29 cellular contexts compared by ENCODE assay signal in the genomic region with DNA sequence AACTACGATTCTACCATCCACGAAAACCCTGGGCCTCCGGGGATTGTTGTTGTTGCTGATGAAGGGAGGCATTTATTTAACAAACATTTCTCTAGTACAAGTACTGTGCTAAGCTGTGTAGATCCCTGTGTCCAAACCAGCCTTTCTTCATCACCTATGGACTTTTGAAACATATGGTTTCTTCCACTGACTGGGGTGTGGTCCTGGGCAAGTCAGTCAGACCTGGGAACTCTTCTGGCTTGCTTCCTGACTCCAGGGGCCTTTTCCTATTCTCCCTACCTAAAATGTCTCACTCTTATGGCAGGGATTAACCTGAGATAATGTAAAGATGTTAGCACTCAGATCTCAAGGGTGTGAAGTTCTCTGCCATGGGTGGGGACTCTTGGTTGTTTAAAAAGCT. TPM values are rescaled to one million over a fixed set of nuclear protein-coding genes. Genes with fewer than 3 reads are reported as not detected.
"Had no signal": no experiment of that assay in that cellular context is flagged by ENCODE, and none has a peak within 500 bp of the region (broad histone marks: within the 10 kb centered on the region; RNA-seq: fewer than 3 reads in every experiment).

No MANE protein-coding gene starts in this region.

- H3K9me3 Mint-ChIP-seq: activated naive CD4-positive, alpha-beta T cell treated with anti-CD3 and anti-CD28 coated beads, Interleukin-2, amount 50 U/mL, for 72 hours; activated naive CD8-positive, alpha-beta T cell treated with anti-CD3 and anti-CD28 coated beads, Interleukin-2, amount 50 U/mL, for 24 hours; activated T-cell treated with anti-CD3 and anti-CD28 coated beads, Interleukin-2, amount 50 U/mL, for 24 hours; activated T-helper 1 cell treated with anti-CD3 and anti-CD28 coated beads, Interleukin-12 subunit alpha, Interleukin-12 subunit beta, Interleukin-2, Interleukin-4 antibody, amounts not matched to agents 30 ng/mL and 10 ng/mL and 1 ng/mL, durations not matched to agents 14 hours and 24 hours and 36 hours; brain; T-helper 1 cell treated with Interleukin-12 subunit alpha and Interleukin-12 subunit beta and Interleukin-4 antibody, amounts not matched to agents 30 μg/mL and 1 μg/mL, for 36 hours had no signal

- H3K4me3 ChIP-seq: SJSA1 had no signal

- FAIRE-seq: astrocyte had no signal

- H3K27ac ChIP-seq: KMS-11, RWPE1, SJSA1 had no signal

- H3K4me1 ChIP-seq: SJSA1 had no signal

- H3K9ac ChIP-seq: KMS-11 had no signal

- H3K27me3 ChIP-seq: SJSA1 had no signal

- H3K27ac Mint-ChIP-seq: activated CD8-positive, alpha-beta T cell treated with anti-CD3 and anti-CD28 coated beads, Interleukin-2, amount 10 ng/mL, durations not matched to agents 7 days and 5 days; activated naive CD4-positive, alpha-beta T cell treated with anti-CD3 and anti-CD28 coated beads, Interleukin-2, amount 50 U/mL, for 72 hours; activated naive CD8-positive, alpha-beta T cell treated with anti-CD3 and anti-CD28 coated beads, Interleukin-2, amount 50 U/mL, for 24 hours; activated T-cell treated with anti-CD3 and anti-CD28 coated beads, Interleukin-2, amount 50 U/mL, for 24 hours; activated T-helper 1 cell treated with anti-CD3 and anti-CD28 coated beads, Interleukin-12 subunit alpha, Interleukin-12 subunit beta, Interleukin-2, Interleukin-4 antibody, amounts not matched to agents 30 ng/mL and 10 ng/mL and 1 ng/mL, durations not matched to agents 14 hours and 24 hours and 36 hours; T-helper 1 cell treated with Interleukin-12 subunit alpha and Interleukin-12 subunit beta and Interleukin-4 antibody, amounts not matched to agents 30 μg/mL and 1 μg/mL, for 36 hours had no signal

- H3K9me3 ChIP-seq: SJSA1 had no signal

- H3K4me2 ChIP-seq: KMS-11 had no signal

- H3K4me3 Mint-ChIP-seq: activated CD8-positive, alpha-beta T cell treated with anti-CD3 and anti-CD28 coated beads, Interleukin-2, amount 10 ng/mL, durations not matched to agents 7 days and 5 days; activated naive CD8-positive, alpha-beta T cell treated with anti-CD3 and anti-CD28 coated beads, Interleukin-2, amount 50 U/mL, for 24 hours; activated T-cell treated with anti-CD3 and anti-CD28 coated beads, Interleukin-2, amount 50 U/mL, for 24 hours; activated T-helper 1 cell treated with anti-CD3 and anti-CD28 coated beads, Interleukin-12 subunit alpha, Interleukin-12 subunit beta, Interleukin-2, Interleukin-4 antibody, amounts not matched to agents 30 ng/mL and 10 ng/mL and 1 ng/mL, durations not matched to agents 14 hours and 24 hours and 36 hours; T-helper 1 cell treated with Interleukin-12 subunit alpha and Interleukin-12 subunit beta and Interleukin-4 antibody, amounts not matched to agents 30 μg/mL and 1 μg/mL, for 36 hours had no signal

- DNase-seq: activated CD4-positive, alpha-beta T cell treated with anti-CD3 and anti-CD28 coated beads for 4 hours; activated CD8-positive, alpha-beta T cell treated with anti-CD3 and anti-CD28 coated beads, Interleukin-2, amount 10 ng/mL, durations not matched to agents 7 days and 5 days; activated effector memory CD4-positive, alpha-beta T cell treated with Interleukin-2 at 50 U/mL for 16 hours; activated naive CD4-positive, alpha-beta T cell treated with Interleukin-2 at 50 U/mL for 16 hours; activated naive CD8-positive, alpha-beta T cell treated with anti-CD3 and anti-CD28 coated beads, Interleukin-2, amount 50 U/mL, for 24 hours; activated T-cell treated with anti-CD3 and anti-CD28 coated beads, Interleukin-2, amount 50 U/mL, for 24 hours; amniotic stem cell; NCI-H1092 treated with DMSO at 0.1 percent for 48 hours; NCI-H1417 treated with DMSO at 0.1 percent for 48 hours; NCI-H1694; NCI-H2029; NCI-H2107; NCI-H2171 treated with DMSO at 0.1 percent for 48 hours; NCI-H226; NCI-H526; NCI-H82; SHP77; SW 1271 had no signal

- ATAC-seq: activated CD4-positive, CD25-positive, alpha-beta regulatory T cell treated with anti-CD3 and anti-CD28 coated beads, Interleukin-2, amount 50 U/mL, for 24 hours; activated CD8-positive, alpha-beta T cell treated with anti-CD3 and anti-CD28 coated beads, Interleukin-2, amount 10 ng/mL, durations not matched to agents 7 days and 5 days; activated naive CD4-positive, alpha-beta T cell treated with anti-CD3 and anti-CD28 coated beads, Interleukin-2, amount 50 U/mL, for 72 hours; activated naive CD8-positive, alpha-beta T cell treated with anti-CD3 and anti-CD28 coated beads, Interleukin-2, amount 50 U/mL, for 24 hours; Panc1; SK-N-SH treated with all-trans-retinoic acid at 6 μM for 48 hours had no signal

RNA-seq across cellular contexts. Expression of gene EFNB2, which starts 46.8 kb away (rescaled TPM):
- total RNA-seq: activated naive CD4-positive, alpha-beta T cell treated with anti-CD3 and anti-CD28 coated beads, Interleukin-2, amount 50 U/mL, for 72 hours had no signal
